In genomic region chrX:140090800-140091275, GRCh38 we compare ENCODE assay signal across 9 cellular contexts.
DNase-seq lines count a peak whose midpoint lies in the region; ATAC-seq and TF ChIP-seq lines count a peak whose summit lies in the region.
"Had no signal": no experiment of that assay in that cellular context is flagged by ENCODE, and none has a peak within 500 bp of the region (broad histone marks: within the 10 kb centered on the region; RNA-seq: fewer than 3 reads in every experiment).

No MANE protein-coding gene starts in this region.

- intact Hi-C loops in activated CD4-positive, alpha-beta memory T cell treated with anti-CD3 and anti-CD28 coated beads for 36 hours (cut with micrococcal nuclease), result no loop called here

- CTCF ChIA-PET in activated CD4-positive, alpha-beta memory T cell treated with anti-CD3 and anti-CD28 coated beads for 36 hours (lab: Charles Lee), result interaction anchor here (0.9 kb wide), 1 partner anchor 29 kb away, joined by 3 read pairs; no protein-coding TSS in a partner anchor

- H3K36me3 ChIP-seq in kidney epithelial cell (ENCODE audit: control insufficient read depth, insufficient read depth, low read length) (no peaks in the 10 kb centered on the region), tibial nerve (no peaks in the 10 kb centered on the region)

- H3K27me3 ChIP-seq in kidney epithelial cell (ENCODE audit: control insufficient read depth, insufficient read depth, low read length), result peaks cover 15% of the 10 kb centered on the region
- peaks cover 0 to 13% of the 10 kb centered on the region in 2 donors for H3K27me3 ChIP-seq in tibial nerve

- H3K4me3 ChIP-seq in kidney epithelial cell (ENCODE audit: low read depth, low read length) (peak overlapping the region; percentile 24), tibial nerve (peak overlapping the region; percentile 3 to 55 (median 20))

- no peaks in the 10 kb centered on the region for H3K36me3 Mint-ChIP-seq in activated T-cell treated with anti-CD3 and anti-CD28 coated beads, Interleukin-2, amount 50 U/mL, for 72 hours (ENCODE audit: insufficient read depth in 2 of 2)
- H3K36me3 Mint-ChIP-seq in activated CD4-positive, alpha-beta memory T cell treated with anti-CD3 and anti-CD28 coated beads for 36 hours, result no peaks in the 10 kb centered on the region

- peaks cover 0 to 8% (median 0%) of the 10 kb centered on the region in 4 donors for H3K4me1 ChIP-seq in tibial nerve

- TF ChIP-seq CTCF in kidney epithelial cell (IDR thresholded peaks at IDR 0.05; ENCODE audit: insufficient read depth, low read length, poor library complexity, severe bottlenecking) (no peak), tibial nerve (IDR thresholded peaks at IDR 0.05) (no peak)

- POLR2A ChIA-PET in activated CD4-positive, alpha-beta memory T cell treated with anti-CD3 and anti-CD28 coated beads for 36 hours (lab: Charles Lee), result no interaction called here

- no peak for TF ChIP-seq EP300 in tibial nerve (IDR thresholded peaks at IDR 0.05)

- no peak for TF ChIP-seq POLR2A in tibial nerve (IDR thresholded peaks at IDR 0.05)

- 5 to 43% methylated on average over 20 to 23 of the region's 23 CpGs for WGBS in tibial nerve, 2 donors

- peak overlapping the region in 1 of 4 donors; percentile 59 for H3K27ac ChIP-seq in tibial nerve

- no peak for DNase-seq in activated T-cell treated with anti-CD3 and anti-CD28 coated beads, Interleukin-2, amount 50 U/mL, for 72 hours
- no peak for DNase-seq in activated T-cell treated with anti-CD3 and anti-CD28 coated beads, Interleukin-2, amount 50 U/mL, for 48 hours
- DNase-seq in activated CD4-positive, alpha-beta memory T cell treated with anti-CD3 and anti-CD28 coated beads for 36 hours, result no peak
- DNase-seq in kidney epithelial cell (ENCODE audit: low read depth), result no peak
- no peak for DNase-seq in tibial nerve (ENCODE audit: low spot score in 2 of 2)
- no peak for DNase-seq in NCI-H524 treated with DMSO at 0.1 percent for 48 hours (lab: John Stamatoyannopoulos, UW)
- DNase-seq: NCI-H1694 had no signal

- H3K4me3 Mint-ChIP-seq in activated T-cell treated with anti-CD3 and anti-CD28 coated beads, Interleukin-2, amount 50 U/mL, for 72 hours, result peak overlapping the region; percentile 54 to 69
- H3K4me3 Mint-ChIP-seq in activated CD4-positive, alpha-beta memory T cell treated with anti-CD3 and anti-CD28 coated beads for 36 hours, result peak overlapping the region; percentile 29

- peaks cover 34% of the 10 kb centered on the region for H3K27me3 Mint-ChIP-seq in activated T-cell treated with anti-CD3 and anti-CD28 coated beads, Interleukin-2, amount 50 U/mL, for 72 hours (ENCODE audit: low read depth)
- H3K27me3 Mint-ChIP-seq in activated CD4-positive, alpha-beta memory T cell treated with anti-CD3 and anti-CD28 coated beads for 36 hours, result peaks cover 8% of the 10 kb centered on the region

- H3K4me1 Mint-ChIP-seq in activated T-cell treated with anti-CD3 and anti-CD28 coated beads, Interleukin-2, amount 50 U/mL, for 72 hours (ENCODE audit: low read depth), result no peaks in the 10 kb centered on the region
- H3K4me1 Mint-ChIP-seq in activated CD4-positive, alpha-beta memory T cell treated with anti-CD3 and anti-CD28 coated beads for 36 hours (ENCODE audit: low read depth), result no peaks in the 10 kb centered on the region

- ATAC-seq in activated T-cell treated with anti-CD3 and anti-CD28 coated beads, Interleukin-2, amount 50 U/mL, for 72 hours (replicated peaks in 1 of 2), result peak in 1 of 2 donors; percentile 30
- ATAC-seq in GM21576 (IDR thresholded peaks at IDR 0.05; ENCODE audit: unreplicated experiment) (no peak), HG03045 (IDR thresholded peaks at IDR 0.05; ENCODE audit: unreplicated experiment) (no peak)

- no peak overlapping the region for H3K27ac Mint-ChIP-seq in activated T-cell treated with anti-CD3 and anti-CD28 coated beads, Interleukin-2, amount 50 U/mL, for 72 hours
- no peak overlapping the region for H3K27ac Mint-ChIP-seq in activated CD4-positive, alpha-beta memory T cell treated with anti-CD3 and anti-CD28 coated beads for 36 hours

- H3K9me3 Mint-ChIP-seq in activated T-cell treated with anti-CD3 and anti-CD28 coated beads, Interleukin-2, amount 50 U/mL, for 72 hours, result no peaks in the 10 kb centered on the region
- no peaks in the 10 kb centered on the region for H3K9me3 Mint-ChIP-seq in activated CD4-positive, alpha-beta memory T cell treated with anti-CD3 and anti-CD28 coated beads for 36 hours

- H3K9me3 ChIP-seq in tibial nerve, result no peaks in the 10 kb centered on the region
